9 cellular contexts compared by ENCODE assay signal in the genomic region with DNA sequence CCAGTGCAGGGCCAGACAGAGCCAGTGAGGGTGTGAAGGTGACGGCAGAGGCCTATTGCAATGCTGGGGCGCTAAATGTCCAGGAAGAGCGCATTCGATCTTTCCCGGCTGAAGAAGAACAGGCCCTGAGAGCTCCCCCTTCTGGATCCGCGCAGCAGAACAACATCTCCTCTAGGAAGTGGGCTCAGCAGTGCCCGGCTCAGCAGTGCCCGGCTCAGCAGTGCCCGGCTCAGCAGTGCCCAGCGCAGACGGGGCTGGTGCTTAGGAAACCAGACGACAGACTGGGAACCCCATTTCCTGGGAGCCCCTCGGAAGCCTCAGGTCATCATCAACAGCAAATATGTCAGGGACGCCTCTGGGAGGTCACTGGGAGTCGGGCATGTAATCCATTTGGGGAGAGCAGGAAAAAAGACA. TPM values are rescaled to one million over a fixed set of nuclear protein-coding genes. Genes with fewer than 3 reads are reported as not detected.
DNase-seq lines count a peak whose midpoint lies in the region; ATAC-seq and TF ChIP-seq lines count a peak whose summit lies in the region.
"Had no signal": no experiment of that assay in that cellular context is flagged by ENCODE, and none has a peak within 500 bp of the region (broad histone marks: within the 10 kb centered on the region; RNA-seq: fewer than 3 reads in every experiment).

No MANE protein-coding gene starts in this region.

- TF ChIP-seq CTCF in brain (conservative IDR thresholded peaks at IDR 0.05) = peak; percentile 83 to 84

- H3K27me3 Mint-ChIP-seq in T-helper 17 cell (peaks cover 7% of the 10 kb centered on the region), brain (peaks cover 36% of the 10 kb centered on the region)

- H3K4me3 Mint-ChIP-seq in T-helper 17 cell (peak overlapping the region; percentile 66), brain (peak overlapping the region in 1 of 5 experiments; percentile 49)
- H3K4me3 Mint-ChIP-seq: stimulated activated naive CD8-positive, alpha-beta T cell treated with anti-CD3 and anti-CD28 coated beads, Interleukin-15, Interleukin-2, amounts not matched to agents 100 ng/mL and 50 ng/mL, for 24 hours had no signal

- ATAC-seq in T-helper 17 cell = peak; percentile 50

- peaks cover 0 to 25% (median 9%) of the 10 kb centered on the region in 5 experiments for H3K9me3 Mint-ChIP-seq in brain

- H3K27ac Mint-ChIP-seq in T-helper 17 cell (no peak overlapping the region), brain (peak overlapping the region in 4 of 5 experiments; percentile 56 to 88 (median 65))
- H3K27ac Mint-ChIP-seq: stimulated activated naive CD8-positive, alpha-beta T cell treated with anti-CD3 and anti-CD28 coated beads, Interleukin-15, Interleukin-2, amounts not matched to agents 100 ng/mL and 50 ng/mL, for 24 hours had no signal

- H3K9me3 ChIP-seq in T-helper 17 cell (ENCODE audit: control insufficient read depth, low read length, poor library complexity, severe bottlenecking) = no peaks in the 10 kb centered on the region

- no peaks in the 10 kb centered on the region for H3K36me3 Mint-ChIP-seq in T-helper 17 cell (ENCODE audit: low read depth)
- no peaks in the 10 kb centered on the region for H3K36me3 Mint-ChIP-seq in brain

- H3K4me1 Mint-ChIP-seq in T-helper 17 cell = peaks cover 19% of the 10 kb centered on the region
- peaks cover 47% of the 10 kb centered on the region for H3K4me1 Mint-ChIP-seq in brain

- DNase-seq in NCI-H2196 (lab: John Stamatoyannopoulos, UW; ENCODE audit: unreplicated experiment) (peak; percentile 33), NCI-H2196 treated with DMSO at 0.1 percent for 48 hours (lab: John Stamatoyannopoulos, UW; ENCODE audit: unreplicated experiment) (no peak), MV-4-11 (lab: John Stamatoyannopoulos, UW) (peak; percentile 62), T-helper 17 cell (peak in 1 of 3 donors; percentile 34), left kidney (ENCODE audit: low read depth, low spot score) (peak; percentile 83), dedifferentiated amniotic fluid mesenchymal stem cell (ENCODE audit: extremely low spot score) (no peak)
- DNase-seq in stimulated activated naive CD4-positive, alpha-beta T cell treated with Interleukin-2 at 50 U/mL for 16 hours (lab: John Stamatoyannopoulos, UW) = peak; percentile 52

RNA-seq across cellular contexts. Expression of a gene that starts 4.7 kb away (rescaled TPM):
- total RNA-seq in T-helper 17 cell = 1 to 10 TPM; 9.4 to 9.6 TPM
- polyA plus RNA-seq in brain (ENCODE audit: insufficient read depth, low read depth, low replicate concordance) = 4.2 TPM

RNA-seq across cellular contexts. Expression of a gene that starts 8.0 kb away (rescaled TPM):
- 1 to 10 TPM; 2.2 to 5.6 TPM for total RNA-seq in T-helper 17 cell
- 49.2 TPM for polyA plus RNA-seq in brain (ENCODE audit: insufficient read depth, low read depth, low replicate concordance)

RNA-seq across cellular contexts. Expression of a gene that starts 38.2 kb away (rescaled TPM):
- 10 to 100 TPM in 1 of 2 donors, 1 to 10 TPM in 1; 5.3 to 12.2 TPM for total RNA-seq in T-helper 17 cell
- 0.24 TPM for polyA plus RNA-seq in brain (ENCODE audit: insufficient read depth, low read depth, low replicate concordance)

RNA-seq across cellular contexts. Expression of a gene that starts 42.1 kb away (rescaled TPM):
- 10 to 100 TPM; 47.7 to 60.1 TPM for total RNA-seq in T-helper 17 cell
- polyA plus RNA-seq in brain (ENCODE audit: insufficient read depth, low read depth, low replicate concordance) = 29.9 TPM

Comparison
In these comparisons a context has a peak if more than half of its experiments do, and no peak if none do; other contexts are left out.
1. DNase-seq: peak in NCI-H2196 (single experiment), MV-4-11 (single experiment), left kidney (single experiment) and stimulated activated naive CD4-positive, alpha-beta T cell treated with Interleukin-2 at 50 U/mL for 16 hours (single experiment); none in NCI-H2196 treated with DMSO at 0.1 percent for 48 hours (single experiment) and dedifferentiated amniotic fluid mesenchymal stem cell (single experiment).